Comparison of ENCODE assay signal across 22 cellular contexts in the genomic region with DNA sequence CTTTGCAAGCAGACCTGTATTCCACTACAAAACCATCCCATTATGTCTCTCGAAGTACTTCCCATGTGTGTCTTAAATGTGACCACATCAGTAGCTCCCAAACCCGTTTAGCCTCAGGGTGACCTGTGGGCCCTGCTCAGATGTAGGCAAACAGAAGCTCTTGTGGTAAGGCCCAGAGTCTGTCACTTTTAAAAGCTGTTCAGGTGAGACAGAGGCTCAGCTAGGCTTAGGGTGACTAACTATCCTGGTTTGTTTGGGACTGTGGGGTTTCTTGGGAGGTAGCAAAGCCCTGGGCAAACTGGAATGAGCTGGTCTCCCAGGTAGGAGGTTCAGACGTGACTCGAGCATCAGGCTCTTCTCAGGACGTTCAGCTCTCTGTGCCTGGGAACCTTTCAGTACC.
A peak's percentile ranks its signal among the peaks of the same experiment; 100 is the strongest.
DNase-seq lines count a peak whose midpoint lies in the region; ATAC-seq, FAIRE-seq and TF ChIP-seq lines count a peak whose summit lies in the region.
"Had no signal": no experiment of that assay in that cellular context is flagged by ENCODE, and none has a peak within 500 bp of the region (broad histone marks: within the 10 kb centered on the region; RNA-seq: fewer than 3 reads in every experiment).

No MANE protein-coding gene starts in this region.

- intact Hi-C loops in cardiac septum (cut with DNase I), result no loop called here
- intact Hi-C loops in Right ventricle myocardium inferior (cut with DNase I), result no loop called here
- intact Hi-C loops in psoas muscle (cut with DNase I), result no loop called here

- H3K4me1 ChIP-seq in endodermal cell (ENCODE audit: control insufficient read depth, insufficient read depth, low read length) (peaks cover 16% of the 10 kb centered on the region), psoas muscle (peaks cover 6% of the 10 kb centered on the region)
- H3K4me1 ChIP-seq: BLaER1, HAP-1, SJSA1 had no signal

- H3K9me3 ChIP-seq in endodermal cell (ENCODE audit: control insufficient read depth, low read length) (no peaks in the 10 kb centered on the region), psoas muscle (no peaks in the 10 kb centered on the region)
- H3K9me3 ChIP-seq: BLaER1, HAP-1, SJSA1 had no signal

- H3K9ac ChIP-seq in endodermal cell (ENCODE audit: extremely low read depth, low read length, poor library complexity, severe bottlenecking), result peak overlapping the region; percentile 79
- H3K9ac ChIP-seq: BLaER1 had no signal

- FAIRE-seq in urothelium cell line (lab: Jason Lieb, UNC), result peak; percentile 90

- H3K27ac Mint-ChIP-seq in endodermal cell, result peak overlapping the region; percentile 97
- H3K27ac Mint-ChIP-seq: CD8-positive, alpha-beta T cell had no signal

- no peak overlapping the region for H3K4me3 Mint-ChIP-seq in endodermal cell
- H3K4me3 Mint-ChIP-seq: CD8-positive, alpha-beta T cell had no signal

- ATAC-seq in Right ventricle myocardium inferior, result no peak
- no peak for ATAC-seq in left lobe of liver
- ATAC-seq in psoas muscle, result no peak
- no peak for ATAC-seq in GM18517 (IDR thresholded peaks at IDR 0.05; ENCODE audit: unreplicated experiment)
- ATAC-seq: CD8-positive, alpha-beta T cell had no signal

- H3K4me3 ChIP-seq in endodermal cell (ENCODE audit: low read length) (no peak overlapping the region), psoas muscle (no peak overlapping the region)
- H3K4me3 ChIP-seq: BLaER1, HAP-1, PC-9, SJSA1 had no signal

- DNase-seq in cardiac septum (ENCODE audit: low spot score), result peak; percentile 59
- no peak for DNase-seq in Right ventricle myocardium inferior (ENCODE audit: missing footprints)
- DNase-seq in endodermal cell, result peak; percentile 47
- peak; percentile 19 for DNase-seq in left lobe of liver (ENCODE audit: low spot score)
- no peak for DNase-seq in urothelium cell line (ENCODE audit: low spot score)
- no peak for DNase-seq in CD1c-positive myeloid dendritic cell (ENCODE audit: extremely low spot score)
- no peak for DNase-seq in psoas muscle
- DNase-seq: CD8-positive, alpha-beta T cell; DMS53; EL; NCI-H1048; NCI-H1436; NCI-H1930; NCI-H226; NCI-H524 treated with DMSO at 0.1 percent for 48 hours; PC-9 had no signal

- peaks cover 25% of the 10 kb centered on the region for H3K4me1 Mint-ChIP-seq in endodermal cell

- H3K36me3 ChIP-seq in endodermal cell (ENCODE audit: control insufficient read depth, insufficient read depth, low read length), result no peaks in the 10 kb centered on the region
- H3K36me3 ChIP-seq in psoas muscle (ENCODE audit: insufficient read depth in 1 of 2, low read depth in 1 of 2), result no peaks in the 10 kb centered on the region
- H3K36me3 ChIP-seq: BLaER1, HAP-1, SJSA1 had no signal

- no peaks in the 10 kb centered on the region for H3K27me3 Mint-ChIP-seq in endodermal cell (ENCODE audit: insufficient read depth)

- H3K27me3 ChIP-seq in endodermal cell (ENCODE audit: control insufficient read depth, insufficient read depth, low read length, poor library complexity, severe bottlenecking), result no peaks in the 10 kb centered on the region
- no peaks in the 10 kb centered on the region for H3K27me3 ChIP-seq in psoas muscle (ENCODE audit: insufficient read depth in 3 of 3, low read length in 2 of 3)
- H3K27me3 ChIP-seq: BLaER1, SJSA1 had no signal

- TF ChIP-seq CTCF in endodermal cell (conservative IDR thresholded peaks at IDR 0.05), result no peak
- TF ChIP-seq CTCF in psoas muscle (IDR thresholded peaks at IDR 0.05), result no peak

- WGBS in endodermal cell (ENCODE audit: insufficient coverage in 1 of 2, insufficient read length in 1 of 2), 2 experiments, result 91 to 93% methylated on average over 5 of the region's 5 CpGs
- 85 to 88% (median 87%) methylated on average over 5 of the region's 5 CpGs for WGBS in psoas muscle, 3 donors

- H3K9me3 Mint-ChIP-seq in endodermal cell, result no peaks in the 10 kb centered on the region
- H3K9me3 Mint-ChIP-seq: CD8-positive, alpha-beta T cell had no signal

- H3K27ac ChIP-seq in endodermal cell (ENCODE audit: low read depth, low read length), result no peak overlapping the region
- no peak overlapping the region for H3K27ac ChIP-seq in psoas muscle
- H3K27ac ChIP-seq: BLaER1, HL-60, PC-9, RWPE1, SJSA1 had no signal

- H3K36me3 Mint-ChIP-seq in endodermal cell (ENCODE audit: low read depth), result no peaks in the 10 kb centered on the region
- H3K36me3 Mint-ChIP-seq: CD8-positive, alpha-beta T cell had no signal

Comparison
In these comparisons a context has a peak if more than half of its experiments do, and no peak if none do; other contexts are left out.
1. DNase-seq: peak in cardiac septum (single experiment), endodermal cell (single experiment) and left lobe of liver (single experiment); none in Right ventricle myocardium inferior (single experiment), urothelium cell line (single experiment), CD1c-positive myeloid dendritic cell (single experiment) and psoas muscle (0 of 2).